ENCODE assay signal across 6 cellular contexts in the genomic region with DNA sequence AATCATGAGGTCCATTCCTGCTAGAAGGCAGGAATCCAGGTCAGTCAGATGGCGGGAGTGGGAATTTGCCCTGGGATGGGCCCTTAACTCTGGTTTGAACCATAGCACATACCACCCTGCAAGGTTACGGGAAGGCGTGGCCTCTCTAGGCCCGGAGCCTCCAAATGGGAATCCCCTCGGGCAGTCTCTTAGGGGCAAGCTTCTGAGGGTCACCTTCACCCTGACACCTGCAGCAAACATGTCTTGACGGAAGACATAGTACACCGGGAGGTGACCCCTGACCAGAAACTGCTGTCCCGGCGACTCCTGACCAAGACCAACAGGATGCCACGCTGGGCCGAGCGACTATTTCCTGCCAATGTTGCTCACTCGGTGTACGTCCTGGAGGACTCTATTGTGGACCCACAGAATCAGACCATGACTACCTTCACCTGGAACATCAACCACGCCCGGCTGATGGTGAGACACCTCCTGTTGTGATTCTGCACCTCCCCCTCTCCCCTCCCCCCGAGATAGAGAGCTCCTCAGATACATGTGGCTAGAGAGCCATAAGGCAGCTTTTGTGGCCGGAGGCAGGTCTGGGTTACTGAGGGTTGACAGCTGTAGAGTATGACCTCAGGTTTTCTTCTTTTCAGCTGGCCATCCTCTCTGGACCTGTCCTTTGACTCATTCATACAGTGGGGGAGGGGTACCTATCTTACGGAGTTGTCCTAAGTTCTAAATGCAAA. TPM values are rescaled to one million over a fixed set of nuclear protein-coding genes. Genes with fewer than 3 reads are reported as not detected.
DNase-seq lines count a peak whose midpoint lies in the region; ATAC-seq lines count a peak whose summit lies in the region.

No MANE protein-coding gene starts in this region.

- WGBS in ectodermal cell, 2 experiments = 59 to 63% methylated on average over 19 of the region's 19 CpGs

- DNase-seq in stimulated activated CD4-positive, alpha-beta T cell treated with anti-CD3 and anti-CD28 coated beads, Interleukin-15, amount 100 ng/mL, for 24 hours = peak; percentile 55
- no peak for DNase-seq in stimulated activated CD4-positive, alpha-beta T cell treated with anti-CD3 and anti-CD28 coated beads, Interleukin-2, amount 100 ng/mL, for 48 hours
- no peak for DNase-seq in NCI-H1092 treated with DMSO at 0.1 percent for 48 hours (lab: John Stamatoyannopoulos, UW)

- H3K36me3 ChIP-seq in ectodermal cell (ENCODE audit: control insufficient read depth, insufficient read depth, low read length) = peaks cover 18% of the 10 kb centered on the region

- H3K27me3 ChIP-seq in ectodermal cell (ENCODE audit: control insufficient read depth, insufficient read depth, low read length, poor library complexity, severe bottlenecking) = peaks cover 7% of the 10 kb centered on the region

- H3K9me3 ChIP-seq in ectodermal cell (ENCODE audit: control insufficient read depth, low read length) = no peaks in the 10 kb centered on the region

- peak overlapping the region; percentile 94 for H3K4me3 ChIP-seq in ectodermal cell (ENCODE audit: insufficient read depth, low read depth, low read length)
- peak overlapping the region; percentile 51 to 90 (median 77) for H3K4me3 ChIP-seq in skin epidermis

- ATAC-seq in HG03139 (IDR thresholded peaks at IDR 0.05; ENCODE audit: unreplicated experiment) = no peak

- H3K4me1 ChIP-seq in ectodermal cell (ENCODE audit: control insufficient read depth, insufficient read depth, low read length) = peaks cover 1% of the 10 kb centered on the region

- H3K27ac ChIP-seq in ectodermal cell (ENCODE audit: insufficient read depth, low read depth, low read length, poor library complexity, severe bottlenecking) (no peak overlapping the region), skin epidermis (peak overlapping the region; percentile 75 to 98 (median 93))

RNA-seq across cellular contexts. Expression of a gene that starts 1.0 kb away (rescaled TPM):
- 149 TPM for polyA plus RNA-seq in ectodermal cell (2013, experiment 1 of 4)
- 139 TPM for polyA plus RNA-seq in ectodermal cell (2013, experiment 2 of 4)
- polyA plus RNA-seq in ectodermal cell (2013, experiment 3 of 4) = 143 TPM
- 154 TPM for polyA plus RNA-seq in ectodermal cell (2013, experiment 4 of 4)

RNA-seq across cellular contexts. Expression of a gene that starts 1.0 kb away (rescaled TPM):
- polyA plus RNA-seq in ectodermal cell (2013, experiment 1 of 4) = 14.8 TPM
- 11.3 TPM for polyA plus RNA-seq in ectodermal cell (2013, experiment 2 of 4)
- polyA plus RNA-seq in ectodermal cell (2013, experiment 3 of 4) = 14.9 TPM
- polyA plus RNA-seq in ectodermal cell (2013, experiment 4 of 4) = 13.2 TPM

RNA-seq across cellular contexts. Expression of a gene that starts 7.1 kb away (rescaled TPM):
- 26.1 TPM for polyA plus RNA-seq in ectodermal cell (2013, experiment 1 of 4)
- 16.9 TPM for polyA plus RNA-seq in ectodermal cell (2013, experiment 2 of 4)
- polyA plus RNA-seq in ectodermal cell (2013, experiment 3 of 4) = 27.5 TPM
- polyA plus RNA-seq in ectodermal cell (2013, experiment 4 of 4) = 28.0 TPM

RNA-seq across cellular contexts. Expression of a gene that starts 46.9 kb away (rescaled TPM):
- 141 TPM for polyA plus RNA-seq in ectodermal cell (2013, experiment 1 of 4)
- 132 TPM for polyA plus RNA-seq in ectodermal cell (2013, experiment 2 of 4)
- polyA plus RNA-seq in ectodermal cell (2013, experiment 3 of 4) = 116 TPM
- 129 TPM for polyA plus RNA-seq in ectodermal cell (2013, experiment 4 of 4)

RNA-seq across cellular contexts. Expression of a gene that starts 53.2 kb away (rescaled TPM):
- 8.8 TPM for polyA plus RNA-seq in ectodermal cell (2013, experiment 1 of 4)
- polyA plus RNA-seq in ectodermal cell (2013, experiment 2 of 4) = 8.0 TPM
- 14.7 TPM for polyA plus RNA-seq in ectodermal cell (2013, experiment 3 of 4)
- 12.6 TPM for polyA plus RNA-seq in ectodermal cell (2013, experiment 4 of 4)
